16 cellular contexts compared by ENCODE assay signal in genomic region chr6:162157157-162157556, GRCh38.
DNase-seq lines count a peak whose midpoint lies in the region; ATAC-seq and TF ChIP-seq lines count a peak whose summit lies in the region.
"Had no signal": no experiment of that assay in that cellular context is flagged by ENCODE, and none has a peak within 500 bp of the region (broad histone marks: within the 10 kb centered on the region; RNA-seq: fewer than 3 reads in every experiment).

No MANE protein-coding gene starts in this region.

- no peak overlapping the region for H2AFZ ChIP-seq in GM23338
- no peak overlapping the region for H2AFZ ChIP-seq in PC-3 (ENCODE audit: low read length)

- H3K4me1 ChIP-seq in GM23338 (ENCODE audit: insufficient read depth) (no peaks in the 10 kb centered on the region), PC-3 (ENCODE audit: insufficient read depth, low read length) (no peaks in the 10 kb centered on the region)
- H3K4me1 ChIP-seq: SJSA1 had no signal

- H3K9ac ChIP-seq in PC-3 (ENCODE audit: low read length) = no peak overlapping the region

- no peak for DNase-seq in CD14-positive monocyte (ENCODE audit: low spot score)
- peak; percentile 24 for DNase-seq in OCI-M1 (lab: John Stamatoyannopoulos, UW)
- DNase-seq in stimulated activated naive CD8-positive, alpha-beta T cell treated with anti-CD3 and anti-CD28 coated beads, Interleukin-15, Interleukin-2, amounts not matched to agents 100 U/mL and 50 U/mL, for 24 hours = no peak
- no peak for DNase-seq in ureter (ENCODE audit: low spot score)
- DNase-seq in GM23338 (ENCODE audit: low spot score) = no peak
- DNase-seq in PC-3 = no peak
- DNase-seq: central memory CD4-positive, alpha-beta T cell; DMS153; NCI-H187; psoas muscle; stimulated activated CD4-positive, alpha-beta T cell treated with anti-CD3 and anti-CD28 coated beads, Interleukin-1b, Interleukin-23, amount 100 ng/mL, for 48 hours had no signal

- CTCF ChIA-PET in PC-3 (lab: Charles Lee) = no interaction called here

- H3K9me3 Mint-ChIP-seq in CD14-positive monocyte (peaks cover 0 to 3% (median 0%) of the 10 kb centered on the region in 7 donors), GM23338 (peaks cover 3% of the 10 kb centered on the region; the same call in 1 of the 3 replicates)

- H3K4me1 Mint-ChIP-seq in CD14-positive monocyte (peaks cover 24% of the 10 kb centered on the region), GM23338 (no peaks in the 10 kb centered on the region)

- TF ChIP-seq CTCF in CD14-positive monocyte (IDR thresholded peaks at IDR 0.05) (no peak), GM23338 (conservative IDR thresholded peaks at IDR 0.05; ENCODE audit: low read depth in 2 of 2) (no peak), PC-3 (conservative IDR thresholded peaks at IDR 0.05; ENCODE audit: low read depth, low read length) (no peak)

- intact Hi-C loops in CD14-positive monocyte (cut with micrococcal nuclease) (no loop called here), PC-3 (cut with micrococcal nuclease) (no loop called here)

- H3K27ac Mint-ChIP-seq in CD14-positive monocyte (peak overlapping the region in 5 of 7 donors; percentile 6 to 74 (median 16)), GM23338 (no peak overlapping the region)
- H3K27ac Mint-ChIP-seq: activated naive CD8-positive, alpha-beta T cell had no signal

- H3K4me2 ChIP-seq in GM23338 (no peak overlapping the region), PC-3 (ENCODE audit: low read length) (no peak overlapping the region)

- no peaks in the 10 kb centered on the region for H3K9me2 ChIP-seq in GM23338 (ENCODE audit: insufficient read depth)
- H3K9me2 ChIP-seq in PC-3 (replicated peaks; ENCODE audit: low read length) = no peaks in the 10 kb centered on the region

- H3K27me3 Mint-ChIP-seq in CD14-positive monocyte (ENCODE audit: low read depth in 3 of 3) (peaks cover 0 to 2% (median 1%) of the 10 kb centered on the region in 3 donors), GM23338 (ENCODE audit: insufficient read depth, low read depth, poor library complexity) (peaks cover 2% of the 10 kb centered on the region)
- H3K27me3 Mint-ChIP-seq: activated naive CD8-positive, alpha-beta T cell had no signal

- POLR2A ChIA-PET in PC-3 (lab: Charles Lee; ENCODE audit: unreplicated experiment) = no interaction called here

- H3K4me3 Mint-ChIP-seq in CD14-positive monocyte (peak overlapping the region in 1 of 2 donors; percentile 61), GM23338 (no peak overlapping the region)
- H3K4me3 Mint-ChIP-seq: activated naive CD8-positive, alpha-beta T cell had no signal

- H3F3A ChIP-seq in GM23338 (replicated peaks; ENCODE audit: low read depth) = no peaks in the 10 kb centered on the region
- no peaks in the 10 kb centered on the region for H3F3A ChIP-seq in PC-3 (ENCODE audit: low read length, unreplicated experiment)

- H3K27ac ChIP-seq in GM23338 (ENCODE audit: low read depth) (no peak overlapping the region), PC-3 (ENCODE audit: low read length) (no peak overlapping the region)
- H3K27ac ChIP-seq: psoas muscle, SJSA1, VCaP had no signal

- H3K79me2 ChIP-seq in GM23338 (replicated peaks; ENCODE audit: insufficient read depth) = no peaks in the 10 kb centered on the region
- H3K79me2 ChIP-seq in PC-3 (ENCODE audit: low read length) = no peaks in the 10 kb centered on the region

- no peaks in the 10 kb centered on the region for H3K9me3 ChIP-seq in PC-3 (ENCODE audit: low read length)
- H3K9me3 ChIP-seq: psoas muscle, SJSA1 had no signal

- H3K36me3 Mint-ChIP-seq in CD14-positive monocyte (no peaks in the 10 kb centered on the region), GM23338 (ENCODE audit: low read depth) (no peaks in the 10 kb centered on the region)

- BruUV-seq in PC-3 (replicated peaks; lab: Mats Ljungman, UMichigan) = no TSS peak

- H3K4me3 ChIP-seq in GM23338 (no peak overlapping the region), PC-3 (ENCODE audit: low read length) (no peak overlapping the region)
- H3K4me3 ChIP-seq: psoas muscle, SJSA1 had no signal

- no peaks in the 10 kb centered on the region for H3K27me3 ChIP-seq in GM23338 (ENCODE audit: insufficient read depth)
- no peaks in the 10 kb centered on the region for H3K27me3 ChIP-seq in PC-3 (ENCODE audit: low read length)
- H3K27me3 ChIP-seq: SJSA1 had no signal

- no peaks in the 10 kb centered on the region for H4K20me1 ChIP-seq in GM23338 (replicated peaks; ENCODE audit: insufficient read depth)
- no peaks in the 10 kb centered on the region for H4K20me1 ChIP-seq in PC-3 (ENCODE audit: low read length)

- no peaks in the 10 kb centered on the region for H3K36me3 ChIP-seq in GM23338 (ENCODE audit: insufficient read depth)
- no peaks in the 10 kb centered on the region for H3K36me3 ChIP-seq in PC-3 (ENCODE audit: low read depth, low read length)
- H3K36me3 ChIP-seq: SJSA1 had no signal

- ATAC-seq in GM19395 (IDR thresholded peaks at IDR 0.05; ENCODE audit: unreplicated experiment) (peak; percentile 83), HG02981 (IDR thresholded peaks at IDR 0.05; ENCODE audit: unreplicated experiment) (peak; percentile 80), GM23338 (no peak), PC-3 (no peak)
- ATAC-seq in stimulated activated naive CD8-positive, alpha-beta T cell treated with anti-CD3 and anti-CD28 coated beads, Interleukin-15, Interleukin-2, amounts not matched to agents 100 U/mL and 50 U/mL, for 24 hours = no peak
- ATAC-seq: psoas muscle had no signal

TF ChIP-seq in GM23338, 12 proteins besides CTCF, POLR2A, EP300 and RAD21:
- TF ChIP-seq EZH2 (IDR thresholded peaks at IDR 0.05; ENCODE audit: low read depth, unreplicated experiment) = no peak
- TF ChIP-seq REST (IDR thresholded peaks at IDR 0.05; ENCODE audit: unreplicated experiment) = no peak
- no peak for TF ChIP-seq JUNB (IDR thresholded peaks at IDR 0.05; ENCODE audit: unreplicated experiment)
- TF ChIP-seq EZH2phosphoT487 (IDR thresholded peaks at IDR 0.05; ENCODE audit: unreplicated experiment) = no peak
- no peak for TF ChIP-seq ZNF114 (CRISPR knock-in tag; IDR thresholded peaks at IDR 0.05)
- no peak for TF ChIP-seq ZNF331 (CRISPR knock-in tag; IDR thresholded peaks at IDR 0.05; ENCODE audit: low read depth)

Comparison
In these comparisons a context has a peak if more than half of its experiments do, and no peak if none do; other contexts are left out.
1. ATAC-seq: peak in GM19395 (single experiment) and HG02981 (single experiment); none in stimulated activated naive CD8-positive, alpha-beta T cell treated with anti-CD3 and anti-CD28 coated beads, Interleukin-15, Interleukin-2, amounts not matched to agents 100 U/mL and 50 U/mL, for 24 hours (single experiment), GM23338 (single experiment) and PC-3 (single experiment).